ENCODE assay signal across 8 cellular contexts in genomic region chr5:181248277-181248676, GRCh38. TPM values are rescaled to one million over a fixed set of nuclear protein-coding genes. Genes with fewer than 3 reads are reported as not detected.
DNase-seq lines count a peak whose midpoint lies in the region; ATAC-seq, FAIRE-seq and TF ChIP-seq lines count a peak whose summit lies in the region.

No MANE protein-coding gene starts in this region.

- RAD21 ChIA-PET in HCT116 (lab: Charles Lee; ENCODE audit: low non-redundant PET in 1 of 2, low total read pairs in 2 of 2, uncharacterized antibody in 2 of 2, unreplicated experiment in 2 of 2): no interaction called here

- POLR2A ChIA-PET in HCT116 (lab: Charles Lee): no interaction called here
- POLR2A ChIA-PET in activated CD8-positive, alpha-beta T cell treated with anti-CD3 and anti-CD28 coated beads, Interleukin-2, amount 10 ng/mL, durations not matched to agents 7 days and 5 days (lab: Charles Lee): interaction anchor here (0.8 to 6.1 kb wide), 2 partner anchors 9 to 13 kb away, joined by 3 to 86 read pairs; partner anchors contain the start of gene TRIM52

- peak overlapping the region; percentile 88 to 92 for H3K4me3 ChIP-seq in HCT116 (replicated peaks in 1 of 2; ENCODE audit: low read depth in 1 of 2, low read length in 2 of 2)
- H3K4me3 ChIP-seq in iPS DF 6.9 (ENCODE audit: low read length): peak overlapping the region; percentile 40; the same call in 1 of the 2 replicates

- H3K4me2 ChIP-seq in HCT116 (ENCODE audit: low read length): peak overlapping the region; percentile 98

- no CpG with 5 or more reads among the region's 4 CpGs for WGBS in iPS DF 6.9 (ENCODE audit: insufficient coverage, insufficient read length)

- H3K9me3 Mint-ChIP-seq in activated CD8-positive, alpha-beta T cell treated with anti-CD3 and anti-CD28 coated beads, Interleukin-2, amount 10 ng/mL, durations not matched to agents 7 days and 5 days (ENCODE audit: insufficient read depth): no peaks in the 10 kb centered on the region
- no peaks in the 10 kb centered on the region for H3K9me3 Mint-ChIP-seq in stimulated activated effector memory CD8-positive, alpha-beta T cell treated with anti-CD3 and anti-CD28 coated beads, Interleukin-12 subunit alpha, Interleukin-12 subunit beta, amount 100 ng/mL, for 72 hours

- BruUV-seq in HCT116 (replicated peaks; lab: Mats Ljungman, UMichigan): no TSS peak

- no peaks in the 10 kb centered on the region for H3K9me2 ChIP-seq in HCT116 (ENCODE audit: insufficient read depth)

- peak overlapping the region; percentile 93 for H3K9ac ChIP-seq in HCT116 (ENCODE audit: low read length)

- peaks cover 62% of the 10 kb centered on the region for H3K4me1 Mint-ChIP-seq in activated CD8-positive, alpha-beta T cell treated with anti-CD3 and anti-CD28 coated beads, Interleukin-2, amount 10 ng/mL, durations not matched to agents 7 days and 5 days (ENCODE audit: low read depth)
- peaks cover 67% of the 10 kb centered on the region for H3K4me1 Mint-ChIP-seq in stimulated activated effector memory CD8-positive, alpha-beta T cell treated with anti-CD3 and anti-CD28 coated beads, Interleukin-12 subunit alpha, Interleukin-12 subunit beta, amount 100 ng/mL, for 72 hours

- peak overlapping the region; percentile 96 for H3K27ac ChIP-seq in HCT116 (ENCODE audit: low read depth, low read length)
- H3K27ac ChIP-seq in iPS DF 6.9 (ENCODE audit: low read length): no peak overlapping the region

- intact Hi-C loops in HCT116 (cut with micrococcal nuclease): no loop called here
- intact Hi-C loops in head of caudate nucleus (cut with DNase I): no loop called here

- H3K4me1 ChIP-seq in HCT116 (ENCODE audit: control insufficient read depth in 1 of 2, insufficient read depth in 2 of 2, low read length in 2 of 2) (peaks cover 17 to 38% of the 10 kb centered on the region in 2 experiments), iPS DF 6.9 (ENCODE audit: control insufficient read depth, insufficient read depth, low read length) (no peaks in the 10 kb centered on the region)

- DNase-seq in HCT116 (ENCODE audit: low read depth, low spot score) (no peak), iPS DF 6.9 (ENCODE audit: low read depth, low spot score) (no peak), NCI-H526 (lab: John Stamatoyannopoulos, UW) (no peak), left lobe of liver (ENCODE audit: low spot score) (no peak), head of caudate nucleus (no peak), GM12891 (ENCODE audit: insufficient read length, low spot score) (no peak)
- DNase-seq in activated CD8-positive, alpha-beta T cell treated with anti-CD3 and anti-CD28 coated beads, Interleukin-2, amount 10 ng/mL, durations not matched to agents 7 days and 5 days: no peak
- no peak for DNase-seq in stimulated activated effector memory CD8-positive, alpha-beta T cell treated with anti-CD3 and anti-CD28 coated beads, Interleukin-12 subunit alpha, Interleukin-12 subunit beta, amount 100 ng/mL, for 72 hours (ENCODE audit: low spot score in 2 of 2)

- H3K4me3 Mint-ChIP-seq in activated CD8-positive, alpha-beta T cell treated with anti-CD3 and anti-CD28 coated beads, Interleukin-2, amount 10 ng/mL, durations not matched to agents 7 days and 5 days: peak overlapping the region; percentile 98
- H3K4me3 Mint-ChIP-seq in stimulated activated effector memory CD8-positive, alpha-beta T cell treated with anti-CD3 and anti-CD28 coated beads, Interleukin-12 subunit alpha, Interleukin-12 subunit beta, amount 100 ng/mL, for 72 hours: peak overlapping the region; percentile 97

- no peak for TF ChIP-seq CTCF in HCT116 (IDR thresholded peaks at IDR 0.05 in 2 of 3, conservative IDR thresholded peaks at IDR 0.05 in 1 of 3; ENCODE audit: borderline replicate concordance in 1 of 3, insufficient read depth in 1 of 3, low read depth in 2 of 3, low read length in 2 of 3)

- H4K20me1 ChIP-seq in HCT116 (ENCODE audit: insufficient read depth): peaks cover 5% of the 10 kb centered on the region; the same call in 1 of the 2 replicates

- FAIRE-seq in GM12891 (lab: Jason Lieb, UNC): no peak

- H3K9me3 ChIP-seq in HCT116 (ENCODE audit: control insufficient read depth in 1 of 2, insufficient read depth in 1 of 2, low read depth in 1 of 2, low read length in 2 of 2) (no peaks in the 10 kb centered on the region), iPS DF 6.9 (ENCODE audit: control insufficient read depth, insufficient read depth, low read length) (no peaks in the 10 kb centered on the region)

- ATAC-seq in HCT116: no peak
- ATAC-seq in activated CD8-positive, alpha-beta T cell treated with anti-CD3 and anti-CD28 coated beads, Interleukin-2, amount 10 ng/mL, durations not matched to agents 7 days and 5 days: no peak
- ATAC-seq in stimulated activated effector memory CD8-positive, alpha-beta T cell treated with anti-CD3 and anti-CD28 coated beads, Interleukin-12 subunit alpha, Interleukin-12 subunit beta, amount 100 ng/mL, for 72 hours: no peak
- no peak for ATAC-seq in left lobe of liver

- H3K36me3 ChIP-seq in HCT116 (ENCODE audit: control insufficient read depth in 1 of 2, insufficient read depth in 2 of 2, low read length in 2 of 2) (peaks cover 13 to 29% of the 10 kb centered on the region in 2 experiments), iPS DF 6.9 (ENCODE audit: control insufficient read depth, insufficient read depth, low read length) (no peaks in the 10 kb centered on the region; the same call in 1 of the 2 replicates)

- TF ChIP-seq POLR2A in HCT116 (IDR thresholded peaks at IDR 0.05; ENCODE audit: borderline replicate concordance, extremely low read depth, insufficient read depth, insufficient read length): no peak
- TF ChIP-seq POLR2A in GM12891 (IDR thresholded peaks at IDR 0.05; ENCODE audit: low read depth, low read length): no peak

- H3K79me2 ChIP-seq in HCT116 (ENCODE audit: insufficient read depth, low read length): peaks cover 90% of the 10 kb centered on the region

- TF ChIP-seq RAD21 in HCT116 (IDR thresholded peaks at IDR 0.05; ENCODE audit: low read depth): no peak

- no peaks in the 10 kb centered on the region for H3K27me3 Mint-ChIP-seq in activated CD8-positive, alpha-beta T cell treated with anti-CD3 and anti-CD28 coated beads, Interleukin-2, amount 10 ng/mL, durations not matched to agents 7 days and 5 days (ENCODE audit: low read depth)

- H3K27ac Mint-ChIP-seq in activated CD8-positive, alpha-beta T cell treated with anti-CD3 and anti-CD28 coated beads, Interleukin-2, amount 10 ng/mL, durations not matched to agents 7 days and 5 days: peak overlapping the region; percentile 96
- peak overlapping the region; percentile 100 for H3K27ac Mint-ChIP-seq in stimulated activated effector memory CD8-positive, alpha-beta T cell treated with anti-CD3 and anti-CD28 coated beads, Interleukin-12 subunit alpha, Interleukin-12 subunit beta, amount 100 ng/mL, for 72 hours

- CTCF ChIA-PET in HCT116 (lab: Charles Lee): no interaction called here
- CTCF ChIA-PET in activated CD8-positive, alpha-beta T cell treated with anti-CD3 and anti-CD28 coated beads, Interleukin-2, amount 10 ng/mL, durations not matched to agents 7 days and 5 days (lab: Charles Lee): interaction anchor here (0.9 kb wide), 1 partner anchor 64 kb away, joined by 3 read pairs; no protein-coding TSS in a partner anchor

- peaks cover 43% of the 10 kb centered on the region for H3K36me3 Mint-ChIP-seq in activated CD8-positive, alpha-beta T cell treated with anti-CD3 and anti-CD28 coated beads, Interleukin-2, amount 10 ng/mL, durations not matched to agents 7 days and 5 days (ENCODE audit: low read depth)
- H3K36me3 Mint-ChIP-seq in stimulated activated effector memory CD8-positive, alpha-beta T cell treated with anti-CD3 and anti-CD28 coated beads, Interleukin-12 subunit alpha, Interleukin-12 subunit beta, amount 100 ng/mL, for 72 hours: peaks cover 95% of the 10 kb centered on the region

- no peak overlapping the region for H2AFZ ChIP-seq in HCT116 (ENCODE audit: low read depth, low read length, poor library complexity, severe bottlenecking)

- H3K27me3 ChIP-seq in HCT116 (ENCODE audit: insufficient read depth, low read length) (no peaks in the 10 kb centered on the region), iPS DF 6.9 (ENCODE audit: control insufficient read depth, insufficient read depth, low read length) (no peaks in the 10 kb centered on the region)

TF ChIP-seq in GM12891, 5 proteins besides CTCF, POLR2A, EP300 and RAD21:
- TF ChIP-seq TAF1 (IDR thresholded peaks at IDR 0.05; ENCODE audit: low read depth, low read length): no peak
- no peak for TF ChIP-seq SPI1 (IDR thresholded peaks at IDR 0.05; ENCODE audit: low read depth, low read length)
- TF ChIP-seq POLR2AphosphoS5 (IDR thresholded peaks at IDR 0.05; ENCODE audit: low read depth, low read length): no peak
- no peak for TF ChIP-seq POU2F2 (IDR thresholded peaks at IDR 0.05; ENCODE audit: low read depth, low read length)
- no peak for TF ChIP-seq PAX5 (IDR thresholded peaks at IDR 0.05; ENCODE audit: insufficient read depth, low read length, severe bottlenecking)

RNA-seq across cellular contexts. Expression of gene RACK1, which starts 4.6 kb away (rescaled TPM):
- total RNA-seq in HCT116 (2021; ENCODE audit: unreplicated experiment) (2,432 TPM), left lobe of liver (510 TPM)
- 5,228 and 5,585 TPM in 2 replicates for polyA plus RNA-seq in HCT116 (2012)
- total RNA-seq in activated CD8-positive, alpha-beta T cell treated with anti-CD3 and anti-CD28 coated beads, Interleukin-2, amount 10 ng/mL, durations not matched to agents 7 days and 5 days: 1,000 to 10,000 TPM; 1,796 to 1,942 TPM
- 4,085 TPM for polyA plus RNA-seq in GM12891 (2012; ENCODE audit: low read depth, missing spikeins)

RNA-seq across cellular contexts. Expression of gene TRIM52, which starts 12.7 kb away (rescaled TPM):
- 7.6 TPM for total RNA-seq in HCT116 (2021; ENCODE audit: unreplicated experiment)
- 5.7 and 6.3 TPM in 2 replicates for polyA plus RNA-seq in HCT116 (2012)
- total RNA-seq in activated CD8-positive, alpha-beta T cell treated with anti-CD3 and anti-CD28 coated beads, Interleukin-2, amount 10 ng/mL, durations not matched to agents 7 days and 5 days: 10 to 100 TPM; 22.4 to 23.2 TPM
- total RNA-seq in left lobe of liver: 6.0 TPM
- polyA plus RNA-seq in GM12891 (2012; ENCODE audit: low read depth, missing spikeins): 8.0 TPM

RNA-seq across cellular contexts. Expression of gene TRIM41, which starts 25.2 kb away (rescaled TPM):
- total RNA-seq in HCT116 (2021; ENCODE audit: unreplicated experiment) (51.8 TPM), left lobe of liver (23.0 TPM)
- 34.1 and 37.8 TPM in 2 replicates for polyA plus RNA-seq in HCT116 (2012)
- 10 to 100 TPM; 40.0 to 44.7 TPM for total RNA-seq in activated CD8-positive, alpha-beta T cell treated with anti-CD3 and anti-CD28 coated beads, Interleukin-2, amount 10 ng/mL, durations not matched to agents 7 days and 5 days
- polyA plus RNA-seq in GM12891 (2012; ENCODE audit: low read depth, missing spikeins): 19.7 TPM

RNA-seq across cellular contexts. Expression of gene TRIM7, which starts 43.3 kb away (rescaled TPM):
- 30.2 TPM for total RNA-seq in HCT116 (2021; ENCODE audit: unreplicated experiment)
- 21.9 and 25.3 TPM in 2 replicates for polyA plus RNA-seq in HCT116 (2012)
- 1 to 10 TPM; 1.1 to 1.5 TPM for total RNA-seq in activated CD8-positive, alpha-beta T cell treated with anti-CD3 and anti-CD28 coated beads, Interleukin-2, amount 10 ng/mL, durations not matched to agents 7 days and 5 days
- 0.23 TPM for total RNA-seq in left lobe of liver
- 0.19 TPM for polyA plus RNA-seq in GM12891 (2012; ENCODE audit: low read depth, missing spikeins)
